Comparison of ENCODE assay signal across 1 cellular context in the genomic region with DNA sequence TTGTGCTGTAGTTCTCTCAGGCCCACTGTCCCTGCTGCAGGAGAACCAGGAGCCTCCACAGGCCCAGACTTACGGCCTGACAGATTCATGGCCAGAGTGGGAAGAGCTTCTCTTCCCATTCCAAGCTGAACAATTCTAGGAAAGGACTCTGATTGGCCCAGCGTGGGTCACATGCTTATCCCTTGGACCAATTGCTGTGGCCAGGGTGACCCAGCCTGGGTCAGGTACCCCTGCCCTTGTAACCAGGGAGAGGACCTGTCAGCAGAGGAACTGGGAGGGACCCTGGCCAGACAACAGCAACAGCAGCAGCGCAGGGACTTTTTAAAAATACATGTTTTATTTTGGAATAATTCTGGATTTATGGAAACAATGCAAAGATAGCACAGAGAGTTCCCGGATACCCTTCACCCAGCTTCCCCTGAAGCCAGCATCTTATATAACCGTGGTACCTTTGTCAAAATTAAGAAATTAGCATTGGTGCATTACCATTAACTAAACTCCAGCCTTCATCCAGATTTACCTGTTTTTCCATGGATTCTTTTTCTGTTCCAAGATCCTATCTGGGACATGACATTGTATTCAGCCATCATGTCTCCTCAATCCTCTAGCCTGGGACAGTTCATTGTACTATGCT.
TF ChIP-seq lines count a peak whose summit lies in the region.

No MANE protein-coding gene starts in this region.

TF ChIP-seq in GM23338, 12 proteins besides CTCF, POLR2A, EP300 and RAD21 (continued from another document):
- TF ChIP-seq, protein P1, sequence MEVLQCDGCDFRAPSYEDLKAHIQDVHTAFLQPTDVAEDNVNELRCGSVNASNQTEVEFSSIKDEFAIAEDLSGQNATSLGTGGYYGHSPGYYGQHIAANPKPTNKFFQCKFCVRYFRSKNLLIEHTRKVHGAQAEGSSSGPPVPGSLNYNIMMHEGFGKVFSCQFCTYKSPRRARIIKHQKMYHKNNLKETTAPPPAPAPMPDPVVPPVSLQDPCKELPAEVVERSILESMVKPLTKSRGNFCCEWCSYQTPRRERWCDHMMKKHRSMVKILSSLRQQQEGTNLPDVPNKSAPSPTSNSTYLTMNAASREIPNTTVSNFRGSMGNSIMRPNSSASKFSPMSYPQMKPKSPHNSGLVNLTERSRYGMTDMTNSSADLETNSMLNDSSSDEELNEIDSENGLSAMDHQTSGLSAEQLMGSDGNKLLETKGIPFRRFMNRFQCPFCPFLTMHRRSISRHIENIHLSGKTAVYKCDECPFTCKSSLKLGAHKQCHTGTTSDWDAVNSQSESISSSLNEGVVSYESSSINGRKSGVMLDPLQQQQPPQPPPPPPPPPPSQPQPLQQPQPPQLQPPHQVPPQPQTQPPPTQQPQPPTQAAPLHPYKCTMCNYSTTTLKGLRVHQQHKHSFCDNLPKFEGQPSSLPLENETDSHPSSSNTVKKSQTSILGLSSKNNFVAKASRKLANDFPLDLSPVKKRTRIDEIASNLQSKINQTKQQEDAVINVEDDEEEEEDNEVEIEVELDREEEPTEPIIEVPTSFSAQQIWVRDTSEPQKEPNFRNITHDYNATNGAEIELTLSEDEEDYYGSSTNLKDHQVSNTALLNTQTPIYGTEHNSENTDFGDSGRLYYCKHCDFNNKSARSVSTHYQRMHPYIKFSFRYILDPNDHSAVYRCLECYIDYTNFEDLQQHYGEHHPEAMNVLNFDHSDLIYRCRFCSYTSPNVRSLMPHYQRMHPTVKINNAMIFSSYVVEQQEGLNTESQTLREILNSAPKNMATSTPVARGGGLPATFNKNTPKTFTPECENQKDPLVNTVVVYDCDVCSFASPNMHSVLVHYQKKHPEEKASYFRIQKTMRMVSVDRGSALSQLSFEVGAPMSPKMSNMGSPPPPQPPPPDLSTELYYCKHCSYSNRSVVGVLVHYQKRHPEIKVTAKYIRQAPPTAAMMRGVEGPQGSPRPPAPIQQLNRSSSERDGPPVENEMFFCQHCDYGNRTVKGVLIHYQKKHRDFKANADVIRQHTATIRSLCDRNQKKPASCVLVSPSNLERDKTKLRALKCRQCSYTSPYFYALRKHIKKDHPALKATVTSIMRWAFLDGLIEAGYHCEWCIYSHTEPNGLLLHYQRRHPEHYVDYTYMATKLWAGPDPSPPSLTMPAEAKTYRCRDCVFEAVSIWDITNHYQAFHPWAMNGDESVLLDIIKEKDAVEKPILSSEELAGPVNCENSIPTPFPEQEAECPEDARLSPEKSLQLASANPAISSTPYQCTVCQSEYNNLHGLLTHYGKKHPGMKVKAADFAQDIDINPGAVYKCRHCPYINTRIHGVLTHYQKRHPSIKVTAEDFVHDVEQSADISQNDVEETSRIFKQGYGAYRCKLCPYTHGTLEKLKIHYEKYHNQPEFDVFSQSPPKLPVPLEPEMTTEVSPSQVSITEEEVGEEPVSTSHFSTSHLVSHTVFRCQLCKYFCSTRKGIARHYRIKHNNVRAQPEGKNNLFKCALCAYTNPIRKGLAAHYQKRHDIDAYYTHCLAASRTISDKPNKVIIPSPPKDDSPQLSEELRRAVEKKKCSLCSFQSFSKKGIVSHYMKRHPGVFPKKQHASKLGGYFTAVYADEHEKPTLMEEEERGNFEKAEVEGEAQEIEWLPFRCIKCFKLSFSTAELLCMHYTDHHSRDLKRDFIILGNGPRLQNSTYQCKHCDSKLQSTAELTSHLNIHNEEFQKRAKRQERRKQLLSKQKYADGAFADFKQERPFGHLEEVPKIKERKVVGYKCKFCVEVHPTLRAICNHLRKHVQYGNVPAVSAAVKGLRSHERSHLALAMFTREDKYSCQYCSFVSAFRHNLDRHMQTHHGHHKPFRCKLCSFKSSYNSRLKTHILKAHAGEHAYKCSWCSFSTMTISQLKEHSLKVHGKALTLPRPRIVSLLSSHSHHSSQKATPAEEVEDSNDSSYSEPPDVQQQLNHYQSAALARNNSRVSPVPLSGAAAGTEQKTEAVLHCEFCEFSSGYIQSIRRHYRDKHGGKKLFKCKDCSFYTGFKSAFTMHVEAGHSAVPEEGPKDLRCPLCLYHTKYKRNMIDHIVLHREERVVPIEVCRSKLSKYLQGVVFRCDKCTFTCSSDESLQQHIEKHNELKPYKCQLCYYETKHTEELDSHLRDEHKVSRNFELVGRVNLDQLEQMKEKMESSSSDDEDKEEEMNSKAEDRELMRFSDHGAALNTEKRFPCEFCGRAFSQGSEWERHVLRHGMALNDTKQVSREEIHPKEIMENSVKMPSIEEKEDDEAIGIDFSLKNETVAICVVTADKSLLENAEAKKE (CRISPR knock-in tag; IDR thresholded peaks at IDR 0.05) = no peak
- no peak for TF ChIP-seq ZNF114 (CRISPR knock-in tag; IDR thresholded peaks at IDR 0.05)
